In genomic region chr9:119368681-119369581, GRCh38 we compare ENCODE assay signal across 9 cellular contexts. TPM values are rescaled to one million over a fixed set of nuclear protein-coding genes. Genes with fewer than 3 reads are reported as not detected.
A peak's percentile ranks its signal among the peaks of the same experiment; 100 is the strongest.
DNase-seq lines count a peak whose midpoint lies in the region; ATAC-seq and TF ChIP-seq lines count a peak whose summit lies in the region.
"Had no signal": no experiment of that assay in that cellular context is flagged by ENCODE, and none has a peak within 500 bp of the region (broad histone marks: within the 10 kb centered on the region; RNA-seq: fewer than 3 reads in every experiment).

TSS of gene BRINP1 (minus strand) at chr9:119369435. CDS start at chr9:119313355, 56,080 bp downstream.

- peaks cover 3% of the 10 kb centered on the region for H3K9me3 Mint-ChIP-seq in activated naive CD4-positive, alpha-beta T cell treated with anti-CD3 and anti-CD28 coated beads, Interleukin-2, amount 10 ng/mL, durations not matched to agents 7 days and 5 days
- peaks cover 31 to 36% of the 10 kb centered on the region in 2 donors for H3K9me3 Mint-ChIP-seq in activated naive CD4-positive, alpha-beta T cell treated with anti-CD3 and anti-CD28 coated beads, Interleukin-2, amount 50 U/mL, for 72 hours
- peaks cover 0 to 12% (median 0%) of the 10 kb centered on the region in 5 experiments for H3K9me3 Mint-ChIP-seq in brain
- no peaks in the 10 kb centered on the region for H3K9me3 Mint-ChIP-seq in Caco-2 (ENCODE audit: unreplicated experiment)

- POLR2A ChIA-PET in Caco-2 (lab: Charles Lee) = no interaction called here

- intact Hi-C loops in Caco-2 (cut with micrococcal nuclease; ENCODE audit: unreplicated experiment) = loop anchor here (5.0 kb wide), 3 partner anchors 847 to 1587 kb away; no protein-coding TSS in a partner anchor

- TF ChIP-seq CTCF in brain (conservative IDR thresholded peaks at IDR 0.05) (no peak), Caco-2 (IDR thresholded peaks at IDR 0.05; ENCODE audit: insufficient read depth in 1 of 2, low read depth in 1 of 2, low read length in 1 of 2, severe bottlenecking in 1 of 2, unreplicated experiment in 1 of 2) (no peak)

- H3K36me3 Mint-ChIP-seq in activated naive CD4-positive, alpha-beta T cell treated with anti-CD3 and anti-CD28 coated beads, Interleukin-2, amount 10 ng/mL, durations not matched to agents 7 days and 5 days = no peaks in the 10 kb centered on the region
- peaks cover 24 to 27% of the 10 kb centered on the region in 2 donors for H3K36me3 Mint-ChIP-seq in activated naive CD4-positive, alpha-beta T cell treated with anti-CD3 and anti-CD28 coated beads, Interleukin-2, amount 50 U/mL, for 72 hours
- H3K36me3 Mint-ChIP-seq in brain (peaks cover 7% of the 10 kb centered on the region), Caco-2 (ENCODE audit: insufficient read depth, unreplicated experiment) (no peaks in the 10 kb centered on the region)

- H3K4me3 ChIP-seq in stomach smooth muscle (ENCODE audit: low read length in 2 of 2) = peak within 1 kb of the TSS; percentile 7 to 60
- no peak within 1 kb of the TSS for H3K4me3 ChIP-seq in Caco-2 (ENCODE audit: low read depth, low read length)

- CTCF ChIA-PET in activated naive CD4-positive, alpha-beta T cell treated with anti-CD3 and anti-CD28 coated beads, Interleukin-2, amount 10 ng/mL, durations not matched to agents 7 days and 5 days (lab: Charles Lee) = no interaction called here
- CTCF ChIA-PET in Caco-2 (lab: Charles Lee) = no interaction called here

- ATAC-seq in activated naive CD4-positive, alpha-beta T cell treated with anti-CD3 and anti-CD28 coated beads, Interleukin-2, amount 50 U/mL, for 72 hours = no peak
- no peak for ATAC-seq in GM21515 (IDR thresholded peaks at IDR 0.05; ENCODE audit: unreplicated experiment)

- DNase-seq in activated naive CD4-positive, alpha-beta T cell treated with anti-CD3 and anti-CD28 coated beads, Interleukin-2, amount 10 ng/mL, durations not matched to agents 7 days and 5 days = no peak
- DNase-seq in activated naive CD4-positive, alpha-beta T cell treated with anti-CD3 and anti-CD28 coated beads, Interleukin-2, amount 50 U/mL, for 72 hours (ENCODE audit: low spot score in 2 of 2) = no peak
- DNase-seq in inferior parietal cortex (ENCODE audit: extremely low spot score) (peak; percentile 63), OCI-M1 (lab: John Stamatoyannopoulos, UW) (no peak), Caco-2 (no peak)
- DNase-seq: DND-41 had no signal

- H3K27me3 Mint-ChIP-seq in activated naive CD4-positive, alpha-beta T cell treated with anti-CD3 and anti-CD28 coated beads, Interleukin-2, amount 10 ng/mL, durations not matched to agents 7 days and 5 days = peaks cover 37% of the 10 kb centered on the region
- H3K27me3 Mint-ChIP-seq in brain (peaks cover 51% of the 10 kb centered on the region), Caco-2 (ENCODE audit: insufficient read depth, unreplicated experiment) (peaks cover 6% of the 10 kb centered on the region)

- H3K9ac ChIP-seq in stomach smooth muscle (ENCODE audit: low read length in 2 of 2) = no peak within 1 kb of the TSS

- peak within 1 kb of the TSS; percentile 6 for H3K27ac Mint-ChIP-seq in activated naive CD4-positive, alpha-beta T cell treated with anti-CD3 and anti-CD28 coated beads, Interleukin-2, amount 10 ng/mL, durations not matched to agents 7 days and 5 days
- no peak within 1 kb of the TSS for H3K27ac Mint-ChIP-seq in activated naive CD4-positive, alpha-beta T cell treated with anti-CD3 and anti-CD28 coated beads, Interleukin-2, amount 50 U/mL, for 72 hours
- peak within 1 kb of the TSS; percentile 88 to 97 (median 92) for H3K27ac Mint-ChIP-seq in brain
- H3K27ac Mint-ChIP-seq in Caco-2 (ENCODE audit: unreplicated experiment) = no peak within 1 kb of the TSS

- H3K27ac ChIP-seq in stomach smooth muscle (ENCODE audit: low read length) = no peak within 1 kb of the TSS

- H3K9me3 ChIP-seq in stomach smooth muscle (ENCODE audit: control insufficient read depth in 2 of 2, low read length in 2 of 2) (no peaks in the 10 kb centered on the region), Caco-2 (no peaks in the 10 kb centered on the region)

- H3K36me3 ChIP-seq in stomach smooth muscle (ENCODE audit: control insufficient read depth in 2 of 2, insufficient read depth in 2 of 2, low read length in 2 of 2) = no peaks in the 10 kb centered on the region
- H3K36me3 ChIP-seq in Caco-2 (ENCODE audit: control insufficient read depth, insufficient read depth, low read length) = no peaks in the 10 kb centered on the region

- peaks cover 27 to 40% of the 10 kb centered on the region in 2 donors for H3K27me3 ChIP-seq in stomach smooth muscle (ENCODE audit: control insufficient read depth in 1 of 2, insufficient read depth in 2 of 2, low read length in 2 of 2)
- no peaks in the 10 kb centered on the region for H3K27me3 ChIP-seq in Caco-2 (replicated peaks; ENCODE audit: control insufficient read depth, insufficient read depth, low read length)

- H3K4me1 ChIP-seq in stomach smooth muscle (ENCODE audit: control insufficient read depth, insufficient read depth, low read length) (peaks cover 8% of the 10 kb centered on the region), Caco-2 (no peaks in the 10 kb centered on the region)

- no TSS peak for BruUV-seq in Caco-2 (replicated peaks; lab: Mats Ljungman, UMichigan)

- no peak within 1 kb of the TSS for H3K4me3 Mint-ChIP-seq in activated naive CD4-positive, alpha-beta T cell treated with anti-CD3 and anti-CD28 coated beads, Interleukin-2, amount 10 ng/mL, durations not matched to agents 7 days and 5 days
- peak within 1 kb of the TSS; percentile 91 to 99 (median 97) for H3K4me3 Mint-ChIP-seq in brain
- H3K4me3 Mint-ChIP-seq in Caco-2 (ENCODE audit: unreplicated experiment) = no peak within 1 kb of the TSS

- H3K4me1 Mint-ChIP-seq in activated naive CD4-positive, alpha-beta T cell treated with anti-CD3 and anti-CD28 coated beads, Interleukin-2, amount 10 ng/mL, durations not matched to agents 7 days and 5 days = peaks cover 2% of the 10 kb centered on the region
- peaks cover 58% of the 10 kb centered on the region for H3K4me1 Mint-ChIP-seq in brain
- H3K4me1 Mint-ChIP-seq in Caco-2 (ENCODE audit: low read depth, unreplicated experiment) = no peaks in the 10 kb centered on the region

RNA-seq across cellular contexts. Expression of gene BRINP1, which starts in this region (rescaled TPM):
- total RNA-seq in activated naive CD4-positive, alpha-beta T cell treated with anti-CD3 and anti-CD28 coated beads, Interleukin-2, amount 50 U/mL, for 72 hours = not detected
- 25.0 TPM for polyA plus RNA-seq in brain (ENCODE audit: insufficient read depth, low read depth, low replicate concordance)
- total RNA-seq in Caco-2 (2022) = not detected in 2 replicates

Comparison
In these comparisons a context has a peak if more than half of its experiments do, and no peak if none do; other contexts are left out.
1. H3K27ac Mint-ChIP-seq: peak in activated naive CD4-positive, alpha-beta T cell treated with anti-CD3 and anti-CD28 coated beads, Interleukin-2, amount 10 ng/mL, durations not matched to agents 7 days and 5 days (single experiment) and brain (5 of 5); none in activated naive CD4-positive, alpha-beta T cell treated with anti-CD3 and anti-CD28 coated beads, Interleukin-2, amount 50 U/mL, for 72 hours (0 of 2) and Caco-2 (single experiment).
2. H3K4me3 Mint-ChIP-seq: peak in brain (5 of 5); none in activated naive CD4-positive, alpha-beta T cell treated with anti-CD3 and anti-CD28 coated beads, Interleukin-2, amount 10 ng/mL, durations not matched to agents 7 days and 5 days (single experiment) and Caco-2 (single experiment).